Comparison of ENCODE assay signal across 11 cellular contexts in genomic region chr1:182622795-182623528, GRCh38. TPM values are rescaled to one million over a fixed set of nuclear protein-coding genes. Genes with fewer than 3 reads are reported as not detected.
DNase-seq lines count a peak whose midpoint lies in the region; ATAC-seq and TF ChIP-seq lines count a peak whose summit lies in the region.
"Had no signal": no experiment of that assay in that cellular context is flagged by ENCODE, and none has a peak within 500 bp of the region (broad histone marks: within the 10 kb centered on the region; RNA-seq: fewer than 3 reads in every experiment).

No MANE protein-coding gene starts in this region.

- H3K4me3 ChIP-seq in KMS-11 (IDR thresholded peaks at IDR 0.05; ENCODE audit: insufficient read depth, low read depth, low read length) (no peak overlapping the region), PC-9 (no peak overlapping the region), suprapubic skin (no peak overlapping the region)
- H3K4me3 ChIP-seq: gastrocnemius medialis had no signal

- H4K20me1 ChIP-seq in KMS-11 (ENCODE audit: insufficient read depth) = no peaks in the 10 kb centered on the region
- H4K20me1 ChIP-seq in PC-9 (ENCODE audit: insufficient read depth) = no peaks in the 10 kb centered on the region

- 54% methylated on average over 7 of the region's 7 CpGs for WGBS in suprapubic skin

- H3K4me1 Mint-ChIP-seq in memory B cell = peaks cover 24% of the 10 kb centered on the region
- H3K4me1 Mint-ChIP-seq in activated CD4-positive, alpha-beta T cell treated with anti-CD3 and anti-CD28 coated beads, Interleukin-2, amount 10 ng/mL, durations not matched to agents 7 days and 5 days = peaks cover 14% of the 10 kb centered on the region

- peak overlapping the region; percentile 60 for H3K4me3 Mint-ChIP-seq in memory B cell
- no peak overlapping the region for H3K4me3 Mint-ChIP-seq in activated CD4-positive, alpha-beta T cell treated with anti-CD3 and anti-CD28 coated beads, Interleukin-2, amount 10 ng/mL, durations not matched to agents 7 days and 5 days
- H3K4me3 Mint-ChIP-seq: mesothelial cell of epicardium had no signal

- H3K27me3 ChIP-seq in KMS-11 (ENCODE audit: insufficient read depth, low read depth) (no peaks in the 10 kb centered on the region), PC-9 (ENCODE audit: insufficient read depth, low read depth) (no peaks in the 10 kb centered on the region), suprapubic skin (no peaks in the 10 kb centered on the region)
- H3K27me3 ChIP-seq: gastrocnemius medialis had no signal

- no peak overlapping the region for H3K27ac ChIP-seq in KMS-11
- no peak overlapping the region for H3K27ac ChIP-seq in PC-9
- H3K27ac ChIP-seq in suprapubic skin = no peak overlapping the region

- H3K79me2 ChIP-seq in KMS-11 (ENCODE audit: insufficient read depth, low read depth) = no peaks in the 10 kb centered on the region
- no peaks in the 10 kb centered on the region for H3K79me2 ChIP-seq in PC-9 (ENCODE audit: low read depth)

- no peak overlapping the region for H3K9ac ChIP-seq in KMS-11

- H3K27ac Mint-ChIP-seq in memory B cell = peak overlapping the region; percentile 84
- H3K27ac Mint-ChIP-seq in activated CD4-positive, alpha-beta T cell treated with anti-CD3 and anti-CD28 coated beads, Interleukin-2, amount 10 ng/mL, durations not matched to agents 7 days and 5 days = no peak overlapping the region
- H3K27ac Mint-ChIP-seq: mesothelial cell of epicardium had no signal

- no peak for TF ChIP-seq POLR2A in suprapubic skin (IDR thresholded peaks at IDR 0.05)

- intact Hi-C loops in PC-9 (cut with micrococcal nuclease; ENCODE audit: unreplicated experiment) = no loop called here

- H3K36me3 ChIP-seq in KMS-11 (ENCODE audit: insufficient read depth) = no peaks in the 10 kb centered on the region
- no peaks in the 10 kb centered on the region for H3K36me3 ChIP-seq in PC-9 (ENCODE audit: low read depth)
- H3K36me3 ChIP-seq in suprapubic skin = no peaks in the 10 kb centered on the region
- H3K36me3 ChIP-seq: gastrocnemius medialis had no signal

- H3K4me1 ChIP-seq in KMS-11 (ENCODE audit: low read depth, poor library complexity, severe bottlenecking) (peaks cover 72% of the 10 kb centered on the region), PC-9 (replicated peaks; ENCODE audit: insufficient read depth) (peaks cover 35% of the 10 kb centered on the region), suprapubic skin (peaks cover 36% of the 10 kb centered on the region)

- POLR2A ChIA-PET in PC-9 (lab: Charles Lee; ENCODE audit: unreplicated experiment) = no interaction called here
- POLR2A ChIA-PET in activated CD4-positive, alpha-beta T cell treated with anti-CD3 and anti-CD28 coated beads, Interleukin-2, amount 10 ng/mL, durations not matched to agents 7 days and 5 days (lab: Charles Lee) = no interaction called here

- no peaks in the 10 kb centered on the region; the same call in 1 of the 2 replicates for H3F3A ChIP-seq in PC-9 (ENCODE audit: insufficient read depth, low read depth)

- H3K9me3 ChIP-seq in PC-9 (ENCODE audit: insufficient read depth, low read depth) = no peaks in the 10 kb centered on the region
- H3K9me3 ChIP-seq in suprapubic skin = no peaks in the 10 kb centered on the region
- H3K9me3 ChIP-seq: gastrocnemius medialis had no signal

- DNase-seq in memory B cell (ENCODE audit: low spot score in 2 of 2) (no peak), PC-9 (no peak), suprapubic skin (ENCODE audit: low spot score in 2 of 2) (no peak), NCI-H2081 (lab: John Stamatoyannopoulos, UW) (no peak)
- no peak for DNase-seq in activated CD4-positive, alpha-beta T cell treated with anti-CD3 and anti-CD28 coated beads, Interleukin-2, amount 10 ng/mL, durations not matched to agents 7 days and 5 days
- DNase-seq: gastrocnemius medialis had no signal

- H3K9me3 Mint-ChIP-seq in memory B cell = peaks cover 2% of the 10 kb centered on the region
- H3K9me3 Mint-ChIP-seq in activated CD4-positive, alpha-beta T cell treated with anti-CD3 and anti-CD28 coated beads, Interleukin-2, amount 10 ng/mL, durations not matched to agents 7 days and 5 days = peaks cover 18% of the 10 kb centered on the region

- H3K4me2 ChIP-seq in KMS-11 (peak overlapping the region; percentile 33; the same call in 1 of the 2 replicates), PC-9 (no peak overlapping the region)

- no peaks in the 10 kb centered on the region for H3K9me2 ChIP-seq in PC-9 (ENCODE audit: insufficient read depth)

- peaks cover 4% of the 10 kb centered on the region for H3K36me3 Mint-ChIP-seq in memory B cell
- H3K36me3 Mint-ChIP-seq in activated CD4-positive, alpha-beta T cell treated with anti-CD3 and anti-CD28 coated beads, Interleukin-2, amount 10 ng/mL, durations not matched to agents 7 days and 5 days (ENCODE audit: low read depth) = peaks cover 10% of the 10 kb centered on the region
- H3K36me3 Mint-ChIP-seq: mesothelial cell of epicardium had no signal

- CTCF ChIA-PET in PC-9 (lab: Charles Lee) = no interaction called here
- CTCF ChIA-PET in activated CD4-positive, alpha-beta T cell treated with anti-CD3 and anti-CD28 coated beads, Interleukin-2, amount 10 ng/mL, durations not matched to agents 7 days and 5 days (lab: Charles Lee) = interaction anchor here (0.7 to 1.1 kb wide), 2 partner anchors 20 to 24 kb away, joined by 3 read pairs; no protein-coding TSS in a partner anchor

- TF ChIP-seq EP300 in suprapubic skin (IDR thresholded peaks at IDR 0.05) = no peak

- ATAC-seq in GM18868 (IDR thresholded peaks at IDR 0.05; ENCODE audit: unreplicated experiment) = peak; percentile 55
- ATAC-seq in GM21717 (IDR thresholded peaks at IDR 0.05; ENCODE audit: unreplicated experiment) = peak; percentile 51
- peak; percentile 63 for ATAC-seq in memory B cell (ENCODE audit: low read depth)
- ATAC-seq: activated CD4-positive, CD25-positive, alpha-beta regulatory T cell treated with anti-CD3 and anti-CD28 coated beads, Interleukin-2, amount 50 U/mL, for 24 hours had no signal

- no TSS peak for BruUV-seq in PC-9 (replicated peaks; lab: Mats Ljungman, UMichigan)

- H3K27me3 Mint-ChIP-seq in memory B cell = no peaks in the 10 kb centered on the region
- H3K27me3 Mint-ChIP-seq in activated CD4-positive, alpha-beta T cell treated with anti-CD3 and anti-CD28 coated beads, Interleukin-2, amount 10 ng/mL, durations not matched to agents 7 days and 5 days = peaks cover 78% of the 10 kb centered on the region

- TF ChIP-seq CTCF in KMS-11 (conservative IDR thresholded peaks at IDR 0.05; ENCODE audit: low read depth, low read length) = no peak
- no peak for TF ChIP-seq CTCF in PC-9 (conservative IDR thresholded peaks at IDR 0.05)
- TF ChIP-seq CTCF in suprapubic skin (IDR thresholded peaks at IDR 0.05) = no peak

- H2AFZ ChIP-seq in KMS-11 (ENCODE audit: low read depth) (no peak overlapping the region), PC-9 (no peak overlapping the region)

RNA-seq across cellular contexts. Expression of gene RGS16, which starts 18.8 kb away (rescaled TPM):
- total RNA-seq in PC-9 (2021) (0.25 TPM in 1 of 2 replicates, not detected in the other), suprapubic skin (1 to 10 TPM in 2 of 4 donors, under 1 TPM in 2; 0.40 to 3.6 (median 1.8) TPM)
- total RNA-seq in activated CD4-positive, alpha-beta T cell treated with anti-CD3 and anti-CD28 coated beads, Interleukin-2, amount 10 ng/mL, durations not matched to agents 7 days and 5 days = 1 to 10 TPM; 1.9 to 2.0 TPM

RNA-seq across cellular contexts. Expression of gene RNASEL, which starts 33.9 kb away (rescaled TPM):
- total RNA-seq in PC-9 (2021) (4.9 and 6.3 TPM in 2 replicates), suprapubic skin (10 to 100 TPM in 1 of 4 donors, 1 to 10 TPM in 3; 4.1 to 10.7 (median 6.2) TPM)
- 1 to 10 TPM; 6.7 to 7.3 TPM for total RNA-seq in activated CD4-positive, alpha-beta T cell treated with anti-CD3 and anti-CD28 coated beads, Interleukin-2, amount 10 ng/mL, durations not matched to agents 7 days and 5 days
